In genomic region chr7:1883031-1883761, GRCh38 we compare ENCODE assay signal across 1 cellular context.
TF ChIP-seq lines count a peak whose summit lies in the region.

No MANE protein-coding gene starts in this region.

TF ChIP-seq in K562, 482 proteins besides CTCF, POLR2A, EP300 and RAD21 (continued from another document and continues in another):
- no peak for TF ChIP-seq SMAD1 (IDR thresholded peaks at IDR 0.05; ENCODE audit: low read depth, low read length, partially characterized antibody)
- TF ChIP-seq TAF1 (IDR thresholded peaks at IDR 0.05; ENCODE audit: control insufficient read depth, extremely low read depth, insufficient read depth, low read length, severe bottlenecking) = no peak
- no peak for TF ChIP-seq HNRNPLL (IDR thresholded peaks at IDR 0.05; ENCODE audit: low read depth, low read length, poor library complexity, severe bottlenecking)
- TF ChIP-seq MXD1 (CRISPR knock-in tag; IDR thresholded peaks at IDR 0.05; ENCODE audit: borderline replicate concordance, poor library complexity, severe bottlenecking) = no peak
- no peak for TF ChIP-seq HEY1 (CRISPR knock-in tag; IDR thresholded peaks at IDR 0.05; ENCODE audit: borderline replicate concordance)
- no peak for TF ChIP-seq MECOM (CRISPR knock-in tag; IDR thresholded peaks at IDR 0.05)
- TF ChIP-seq ZSCAN32 (CRISPR knock-in tag; IDR thresholded peaks at IDR 0.05) = no peak
- no peak for TF ChIP-seq ZNF785 (CRISPR knock-in tag; IDR thresholded peaks at IDR 0.05)
- TF ChIP-seq IRF1 (CRISPR knock-in tag; IDR thresholded peaks at IDR 0.05; ENCODE audit: borderline replicate concordance) = no peak
- no peak for TF ChIP-seq ARID2 (IDR thresholded peaks at IDR 0.05)
- TF ChIP-seq LCOR (CRISPR knock-in tag; IDR thresholded peaks at IDR 0.05) = 0 out of 2 replicates have a peak, but pooled peaks have one; percentile 42
- TF ChIP-seq, protein P1, sequence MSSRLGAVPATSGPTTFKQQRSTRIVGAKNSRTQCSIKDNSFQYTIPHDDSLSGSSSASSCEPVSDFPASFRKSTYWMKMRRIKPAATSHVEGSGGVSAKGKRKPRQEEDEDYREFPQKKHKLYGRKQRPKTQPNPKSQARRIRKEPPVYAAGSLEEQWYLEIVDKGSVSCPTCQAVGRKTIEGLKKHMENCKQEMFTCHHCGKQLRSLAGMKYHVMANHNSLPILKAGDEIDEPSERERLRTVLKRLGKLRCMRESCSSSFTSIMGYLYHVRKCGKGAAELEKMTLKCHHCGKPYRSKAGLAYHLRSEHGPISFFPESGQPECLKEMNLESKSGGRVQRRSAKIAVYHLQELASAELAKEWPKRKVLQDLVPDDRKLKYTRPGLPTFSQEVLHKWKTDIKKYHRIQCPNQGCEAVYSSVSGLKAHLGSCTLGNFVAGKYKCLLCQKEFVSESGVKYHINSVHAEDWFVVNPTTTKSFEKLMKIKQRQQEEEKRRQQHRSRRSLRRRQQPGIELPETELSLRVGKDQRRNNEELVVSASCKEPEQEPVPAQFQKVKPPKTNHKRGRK (tag; IDR thresholded peaks at IDR 0.05) = no peak
- TF ChIP-seq SETDB1 (IDR thresholded peaks at IDR 0.05; ENCODE audit: low read length) = no peak
- TF ChIP-seq STAT5A (IDR thresholded peaks at IDR 0.05; ENCODE audit: borderline replicate concordance, low read length) = peak; percentile 61
- TF ChIP-seq NBN (IDR thresholded peaks at IDR 0.05; ENCODE audit: low read depth) = 0 out of 2 replicates have a peak, but pooled peaks have one; percentile 44
- TF ChIP-seq NFIX (CRISPR knock-in tag; IDR thresholded peaks at IDR 0.05; ENCODE audit: low read depth) = no peak
- 0 out of 2 replicates have a peak, but pooled peaks have one; percentile 34 for TF ChIP-seq TSHZ1 (CRISPR knock-in tag; IDR thresholded peaks at IDR 0.05)
- TF ChIP-seq ZNF766 (CRISPR knock-in tag; conservative IDR thresholded peaks at IDR 0.05) = peak; percentile 69; the same call in 1 of the 2 replicates
- TF ChIP-seq FOXP1 (CRISPR knock-in tag; IDR thresholded peaks at IDR 0.05) = peak; percentile 72; the same call in 1 of the 2 replicates
- TF ChIP-seq, protein P2, sequence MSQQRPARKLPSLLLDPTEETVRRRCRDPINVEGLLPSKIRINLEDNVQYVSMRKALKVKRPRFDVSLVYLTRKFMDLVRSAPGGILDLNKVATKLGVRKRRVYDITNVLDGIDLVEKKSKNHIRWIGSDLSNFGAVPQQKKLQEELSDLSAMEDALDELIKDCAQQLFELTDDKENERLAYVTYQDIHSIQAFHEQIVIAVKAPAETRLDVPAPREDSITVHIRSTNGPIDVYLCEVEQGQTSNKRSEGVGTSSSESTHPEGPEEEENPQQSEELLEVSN (IDR thresholded peaks at IDR 0.05; ENCODE audit: borderline replicate concordance in 1 of 2, extremely low read depth in 1 of 2, insufficient read depth in 1 of 2, insufficient read length in 1 of 2, low read depth in 1 of 2, low read length in 1 of 2, poor library complexity in 1 of 2, severe bottlenecking in 1 of 2) = peak; percentile 16 to 23
- peak; percentile 82 for TF ChIP-seq MGA (IDR thresholded peaks at IDR 0.05)
- 0 out of 2 replicates have a peak, but pooled peaks have one; percentile 44 for TF ChIP-seq GATAD2A (IDR thresholded peaks at IDR 0.05)
- TF ChIP-seq NR1H2 (CRISPR knock-in tag; IDR thresholded peaks at IDR 0.05) = no peak
- TF ChIP-seq ZC3H4 (CRISPR knock-in tag; IDR thresholded peaks at IDR 0.05; ENCODE audit: borderline replicate concordance) = no peak
- peak; percentile 91 for TF ChIP-seq ZNF589 (CRISPR knock-in tag; IDR thresholded peaks at IDR 0.05; ENCODE audit: low read depth)
- TF ChIP-seq SMARCA4 (IDR thresholded peaks at IDR 0.05) = peak; percentile 60; the same call in 1 of the 2 replicates
- TF ChIP-seq ZNF133 (CRISPR knock-in tag; IDR thresholded peaks at IDR 0.05) = no peak
- TF ChIP-seq, protein P3, sequence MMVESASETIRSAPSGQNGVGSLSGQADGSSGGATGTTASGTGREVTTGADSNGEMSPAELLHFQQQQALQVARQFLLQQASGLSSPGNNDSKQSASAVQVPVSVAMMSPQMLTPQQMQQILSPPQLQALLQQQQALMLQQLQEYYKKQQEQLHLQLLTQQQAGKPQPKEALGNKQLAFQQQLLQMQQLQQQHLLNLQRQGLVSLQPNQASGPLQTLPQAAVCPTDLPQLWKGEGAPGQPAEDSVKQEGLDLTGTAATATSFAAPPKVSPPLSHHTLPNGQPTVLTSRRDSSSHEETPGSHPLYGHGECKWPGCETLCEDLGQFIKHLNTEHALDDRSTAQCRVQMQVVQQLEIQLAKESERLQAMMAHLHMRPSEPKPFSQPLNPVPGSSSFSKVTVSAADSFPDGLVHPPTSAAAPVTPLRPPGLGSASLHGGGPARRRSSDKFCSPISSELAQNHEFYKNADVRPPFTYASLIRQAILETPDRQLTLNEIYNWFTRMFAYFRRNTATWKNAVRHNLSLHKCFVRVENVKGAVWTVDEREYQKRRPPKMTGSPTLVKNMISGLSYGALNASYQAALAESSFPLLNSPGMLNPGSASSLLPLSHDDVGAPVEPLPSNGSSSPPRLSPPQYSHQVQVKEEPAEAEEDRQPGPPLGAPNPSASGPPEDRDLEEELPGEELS (CRISPR knock-in tag; IDR thresholded peaks at IDR 0.05; ENCODE audit: borderline replicate concordance) = 0 out of 2 replicates have a peak, but pooled peaks have one; percentile 17
- TF ChIP-seq HMG20A (CRISPR knock-in tag; conservative IDR thresholded peaks at IDR 0.05) = no peak
- TF ChIP-seq NCOR1 (IDR thresholded peaks at IDR 0.05) = no peak; the same call in 1 of the 2 replicates
- TF ChIP-seq KDM1A (IDR thresholded peaks at IDR 0.05) = no peak
- peak; percentile 51; the same call in 1 of the 2 replicates for TF ChIP-seq SOX6 (IDR thresholded peaks at IDR 0.05)
- 0 out of 2 replicates have a peak, but pooled peaks have one; percentile 32 for TF ChIP-seq SMAD3 (CRISPR knock-in tag; conservative IDR thresholded peaks at IDR 0.05)
- TF ChIP-seq ELF4 (CRISPR knock-in tag; IDR thresholded peaks at IDR 0.05) = 0 out of 2 replicates have a peak, but pooled peaks have one; percentile 29
- no peak for TF ChIP-seq TGIF2 (CRISPR knock-in tag; IDR thresholded peaks at IDR 0.05)
- 0 out of 2 replicates have a peak, but pooled peaks have one; percentile 11 for TF ChIP-seq CHD2 (IDR thresholded peaks at IDR 0.05; ENCODE audit: low read depth, low read length)
- TF ChIP-seq BACH1 (tag; IDR thresholded peaks at IDR 0.05) = peak; percentile 76; the same call in 1 of the 2 replicates
